In genomic region chr14:69354383-69355154, GRCh38 we compare ENCODE assay signal across 1 cellular context.
TF ChIP-seq lines count a peak whose summit lies in the region.

No MANE protein-coding gene starts in this region.

TF ChIP-seq in WTC11, 78 proteins besides CTCF, POLR2A, EP300 and RAD21 (continued from another document):
- TF ChIP-seq FOXP4 (CRISPR knock-in tag; IDR thresholded peaks at IDR 0.05): no peak
- TF ChIP-seq HMGXB4 (CRISPR knock-in tag; IDR thresholded peaks at IDR 0.05): no peak
